ENCODE assay signal across 19 cellular contexts in genomic region chr1:170310014-170310405, GRCh38.
"Had no signal": no experiment of that assay in that cellular context is flagged by ENCODE, and none has a peak within 500 bp of the region (broad histone marks: within the 10 kb centered on the region; RNA-seq: fewer than 3 reads in every experiment).

No MANE protein-coding gene starts in this region.

- H3K4me3 Mint-ChIP-seq: activated B cell treated with CpG ODN at 0.5 μM for 24 hours; activated CD4-positive, alpha-beta memory T cell treated with anti-CD3 and anti-CD28 coated beads, Interleukin-2, amount 10 ng/mL, durations not matched to agents 7 days and 5 days; activated CD8-positive, alpha-beta memory T cell treated with anti-CD3 and anti-CD28 coated beads, Interleukin-2, amount 10 ng/mL, durations not matched to agents 7 days and 5 days; activated T-helper 17 cell treated with anti-CD3 and anti-CD28 coated beads, Interleukin-2, amount 50 U/mL, for 72 hours; central memory CD8-positive, alpha-beta T cell; naive B cell; neural progenitor cell; stimulated activated naive B cell treated with anti-CD40 and anti-IgM and Interleukin-4, amounts not matched to agents 10 μg/mL and 1 μg/mL and 100 μg/mL, for 72 hours; T-cell had no signal

- H3K9me3 Mint-ChIP-seq: activated B cell treated with CpG ODN at 0.5 μM for 24 hours; activated CD4-positive, alpha-beta memory T cell treated with anti-CD3 and anti-CD28 coated beads, Interleukin-2, amount 10 ng/mL, durations not matched to agents 7 days and 5 days; activated T-helper 17 cell treated with anti-CD3 and anti-CD28 coated beads, Interleukin-2, amount 50 U/mL, for 72 hours; central memory CD8-positive, alpha-beta T cell; neural progenitor cell; T-cell had no signal

- H3K27me3 Mint-ChIP-seq: stimulated activated naive B cell treated with anti-CD40 and anti-IgM and Interleukin-4, amounts not matched to agents 10 μg/mL and 1 μg/mL and 100 μg/mL, for 72 hours had no signal

- ATAC-seq: activated CD8-positive, alpha-beta memory T cell treated with anti-CD3 and anti-CD28 coated beads, Interleukin-2, amount 10 ng/mL, durations not matched to agents 7 days and 5 days; activated T-helper 17 cell treated with anti-CD3 and anti-CD28 coated beads, Interleukin-2, amount 50 U/mL, for 72 hours; gastrocnemius medialis; stimulated activated naive B cell treated with anti-CD40 and anti-IgM and Interleukin-4, amounts not matched to agents 10 μg/mL and 1 μg/mL and 100 μg/mL, for 72 hours; T-cell had no signal

- H3K4me2 ChIP-seq: neural progenitor cell had no signal

- DNase-seq: activated B cell treated with CpG ODN at 0.5 μM for 24 hours; activated CD4-positive, alpha-beta memory T cell treated with anti-CD3 and anti-CD28 coated beads, Interleukin-2, amount 10 ng/mL, durations not matched to agents 7 days and 5 days; activated CD4-positive, alpha-beta T cell treated with anti-CD3 and anti-CD28 coated beads for 48 hours; activated CD8-positive, alpha-beta memory T cell treated with anti-CD3 and anti-CD28 coated beads, Interleukin-2, amount 10 ng/mL, durations not matched to agents 7 days and 5 days; activated naive CD4-positive, alpha-beta T cell treated with Interleukin-2 at 50 U/mL for 16 hours; activated T-cell treated with anti-CD3 and anti-CD28 coated beads, Interleukin-2, amount 50 U/mL, for 1 hour; anterior cingulate cortex; gastrocnemius medialis; naive B cell; stimulated activated naive B cell treated with anti-CD40 and anti-IgM and Interleukin-4, amounts not matched to agents 10 μg/mL and 1 μg/mL and 100 μg/mL, for 72 hours; T-cell; upper lobe of left lung had no signal

- H3K4me1 ChIP-seq: gastrocnemius medialis, neural progenitor cell, upper lobe of left lung had no signal

- H3K4me1 Mint-ChIP-seq: activated B cell treated with CpG ODN at 0.5 μM for 24 hours; activated CD4-positive, alpha-beta memory T cell treated with anti-CD3 and anti-CD28 coated beads, Interleukin-2, amount 10 ng/mL, durations not matched to agents 7 days and 5 days; activated CD8-positive, alpha-beta memory T cell treated with anti-CD3 and anti-CD28 coated beads, Interleukin-2, amount 10 ng/mL, durations not matched to agents 7 days and 5 days; activated T-helper 17 cell treated with anti-CD3 and anti-CD28 coated beads, Interleukin-2, amount 50 U/mL, for 72 hours; central memory CD8-positive, alpha-beta T cell; naive B cell; stimulated activated naive B cell treated with anti-CD40 and anti-IgM and Interleukin-4, amounts not matched to agents 10 μg/mL and 1 μg/mL and 100 μg/mL, for 72 hours; T-cell had no signal

- H3K36me3 Mint-ChIP-seq: activated CD8-positive, alpha-beta memory T cell treated with anti-CD3 and anti-CD28 coated beads, Interleukin-2, amount 10 ng/mL, durations not matched to agents 7 days and 5 days; naive B cell; neural progenitor cell; stimulated activated naive B cell treated with anti-CD40 and anti-IgM and Interleukin-4, amounts not matched to agents 10 μg/mL and 1 μg/mL and 100 μg/mL, for 72 hours; T-cell had no signal

- H3K27me3 ChIP-seq: gastrocnemius medialis, heart left ventricle, left lung, neural progenitor cell, ovary, upper lobe of left lung had no signal

- H3K36me3 ChIP-seq: gastrocnemius medialis, heart left ventricle, left lung, neural progenitor cell, ovary, upper lobe of left lung had no signal

- H2AFZ ChIP-seq: neural progenitor cell had no signal

- H3K27ac ChIP-seq: gastrocnemius medialis, neural progenitor cell, upper lobe of left lung had no signal

- H3K9me3 ChIP-seq: gastrocnemius medialis, heart left ventricle, left lung, ovary, upper lobe of left lung had no signal

- H3K9ac ChIP-seq: neural progenitor cell had no signal

- H3K4me3 ChIP-seq: coronary artery, gastrocnemius medialis, heart left ventricle, left lung, neural progenitor cell, ovary, upper lobe of left lung had no signal

- H3K27ac Mint-ChIP-seq: activated B cell treated with CpG ODN at 0.5 μM for 24 hours; activated CD4-positive, alpha-beta memory T cell treated with anti-CD3 and anti-CD28 coated beads, Interleukin-2, amount 10 ng/mL, durations not matched to agents 7 days and 5 days; activated CD8-positive, alpha-beta memory T cell treated with anti-CD3 and anti-CD28 coated beads, Interleukin-2, amount 10 ng/mL, durations not matched to agents 7 days and 5 days; activated T-helper 17 cell treated with anti-CD3 and anti-CD28 coated beads, Interleukin-2, amount 50 U/mL, for 72 hours; naive B cell; neural progenitor cell; stimulated activated naive B cell treated with anti-CD40 and anti-IgM and Interleukin-4, amounts not matched to agents 10 μg/mL and 1 μg/mL and 100 μg/mL, for 72 hours; T-cell had no signal
